In genomic region chr2:37332560-37332959, GRCh38 we compare ENCODE assay signal across 24 cellular contexts.
"Had no signal": no experiment of that assay in that cellular context is flagged by ENCODE, and none has a peak within 500 bp of the region (broad histone marks: within the 10 kb centered on the region; RNA-seq: fewer than 3 reads in every experiment).

No MANE protein-coding gene starts in this region.

- H2AFZ ChIP-seq: hepatocyte, neural progenitor cell had no signal

- ATAC-seq: left cardiac atrium; lower lobe of right lung; natural killer cell treated with Interleukin-12 subunit alpha and Interleukin-12 subunit beta and Interleukin-15 and Interleukin-18, amount 100 ng/mL, for 72 hours had no signal

- H3K9ac ChIP-seq: neural progenitor cell had no signal

- H3K36me3 ChIP-seq: left ventricle myocardium inferior, lower lobe of right lung, neural progenitor cell, ovary, right atrium auricular region, stomach, thoracic aorta, transverse colon had no signal

- DNase-seq: dermis blood vessel endothelial cell; endodermal cell; foreskin melanocyte; head of caudate nucleus; kidney; left cardiac atrium; left ventricle myocardium inferior; lower lobe of right lung; midbrain; nucleus accumbens; ovary; small intestine; stimulated activated CD4-positive, alpha-beta T cell treated with anti-CD3 and anti-CD28 coated beads, Interleukin-12 subunit alpha, Interleukin-12 subunit beta, amount 100 ng/mL, for 4 hours; stimulated activated naive CD4-positive, alpha-beta T cell; stomach; substantia nigra; transverse colon had no signal

- H3K27ac ChIP-seq: hepatocyte, left ventricle myocardium inferior, lower lobe of right lung, neural progenitor cell, ovary, right atrium auricular region, stomach, thoracic aorta, transverse colon had no signal

- H3K27me3 ChIP-seq: hepatocyte, ovary, right atrium auricular region, stomach, transverse colon had no signal

- H3K4me1 Mint-ChIP-seq: neural progenitor cell had no signal

- H3K27me3 Mint-ChIP-seq: memory B cell had no signal

- H3K4me2 ChIP-seq: hepatocyte, neural progenitor cell had no signal

- H3K4me3 ChIP-seq: hepatocyte, left ventricle myocardium inferior, lower lobe of right lung, neural progenitor cell, ovary, right atrium auricular region, stomach, thoracic aorta, transverse colon had no signal

- FAIRE-seq: endothelial cell of umbilical vein, kidney, small intestine had no signal

- H3K27ac Mint-ChIP-seq: endodermal cell; natural killer cell treated with Interleukin-12 subunit alpha and Interleukin-12 subunit beta and Interleukin-15 and Interleukin-18, amount 100 ng/mL, for 72 hours; neural progenitor cell had no signal

- H3K79me2 ChIP-seq: hepatocyte had no signal

- H3K9me3 Mint-ChIP-seq: endodermal cell; memory B cell; natural killer cell treated with Interleukin-12 subunit alpha and Interleukin-12 subunit beta and Interleukin-15 and Interleukin-18, amount 100 ng/mL, for 72 hours; neural progenitor cell had no signal

- H3K36me3 Mint-ChIP-seq: memory B cell; natural killer cell treated with Interleukin-12 subunit alpha and Interleukin-12 subunit beta and Interleukin-15 and Interleukin-18, amount 100 ng/mL, for 72 hours; neural progenitor cell had no signal

- H3K4me3 Mint-ChIP-seq: endodermal cell; memory B cell; natural killer cell treated with Interleukin-12 subunit alpha and Interleukin-12 subunit beta and Interleukin-15 and Interleukin-18, amount 100 ng/mL, for 72 hours; neural progenitor cell had no signal

- H3K9me3 ChIP-seq: left ventricle myocardium inferior, lower lobe of right lung, ovary, right atrium auricular region, stomach, thoracic aorta, transverse colon had no signal

- H3K4me1 ChIP-seq: left ventricle myocardium inferior, lower lobe of right lung, right atrium auricular region, stomach, transverse colon had no signal
